Comparison of ENCODE assay signal across 20 cellular contexts in genomic region chr3:57890874-57891273, GRCh38.
A peak's percentile ranks its signal among the peaks of the same experiment; 100 is the strongest.
DNase-seq lines count a peak whose midpoint lies in the region; ATAC-seq and TF ChIP-seq lines count a peak whose summit lies in the region.
"Had no signal": no experiment of that assay in that cellular context is flagged by ENCODE, and none has a peak within 500 bp of the region (broad histone marks: within the 10 kb centered on the region; RNA-seq: fewer than 3 reads in every experiment).

No MANE protein-coding gene starts in this region.

- H3K9me3 ChIP-seq in esophagus squamous epithelium (no peaks in the 10 kb centered on the region), muscle layer of colon (ENCODE audit: low read length) (no peaks in the 10 kb centered on the region), thoracic aorta (no peaks in the 10 kb centered on the region), hepatocyte (ENCODE audit: low read depth) (no peaks in the 10 kb centered on the region)

- DNase-seq in LHCN-M2 (ENCODE audit: low read depth), result peak; percentile 9
- DNase-seq in esophagus squamous epithelium (lab: John Stamatoyannopoulos, UW), result no peak
- DNase-seq in thoracic aorta (ENCODE audit: low spot score), result no peak
- DNase-seq in hepatocyte (ENCODE audit: low spot score), result no peak
- no peak for DNase-seq in HPDE6-E6E7 (ENCODE audit: extremely low spot score)
- DNase-seq in activated T-cell treated with anti-CD3 and anti-CD28 coated beads for 4 hours, result no peak
- DNase-seq in DMS153 (lab: John Stamatoyannopoulos, UW), result no peak
- DNase-seq: activated CD4-positive, alpha-beta memory T cell treated with anti-CD3 and anti-CD28 coated beads, Interleukin-2, amount 10 ng/mL, durations not matched to agents 7 days and 5 days; activated T-cell treated with anti-CD3 and anti-CD28 coated beads, Interleukin-2, amount 50 U/mL, for 24 hours; AML-193; effector memory CD4-positive, alpha-beta T cell; Kasumi-1; NCI-H1417 treated with DMSO at 0.1 percent for 48 hours; NCI-H526 treated with DMSO at 0.1 percent for 48 hours; stimulated activated CD4-positive, alpha-beta T cell treated with anti-CD3 and anti-CD28 coated beads, Interleukin-2, amount 100 ng/mL, for 48 hours; T-helper 17 cell had no signal

- peak overlapping the region; percentile 92 for H3K9ac ChIP-seq in muscle layer of colon (ENCODE audit: low read length)

- peaks cover 0 to 43% (median 0%) of the 10 kb centered on the region in 3 donors for H3K36me3 ChIP-seq in esophagus squamous epithelium
- H3K36me3 ChIP-seq in muscle layer of colon (ENCODE audit: insufficient read depth, low read length), result peaks cover 7% of the 10 kb centered on the region
- no peaks in the 10 kb centered on the region for H3K36me3 ChIP-seq in thoracic aorta
- no peaks in the 10 kb centered on the region for H3K36me3 ChIP-seq in hepatocyte (replicated peaks; ENCODE audit: insufficient read depth, low read depth)

- H3K9me2 ChIP-seq in hepatocyte (replicated peaks; ENCODE audit: insufficient read depth), result no peaks in the 10 kb centered on the region

- H2AFZ ChIP-seq in hepatocyte, result no peak overlapping the region

- no peaks in the 10 kb centered on the region for H4K20me1 ChIP-seq in hepatocyte (ENCODE audit: insufficient read depth, poor library complexity, severe bottlenecking)

- H3K4me2 ChIP-seq in hepatocyte, result no peak overlapping the region

- ATAC-seq in thoracic aorta (ENCODE audit: insufficient number of reproducible peaks, low FRiP score, low read depth), result peak; percentile 32
- ATAC-seq: left lobe of liver, T-helper 17 cell, WTC11 had no signal

- H3K27ac ChIP-seq in esophagus squamous epithelium (peak overlapping the region; percentile 13 to 78 (median 60)), muscle layer of colon (ENCODE audit: low read depth, low read length) (peak overlapping the region; percentile 86), thoracic aorta (peak overlapping the region; percentile 93 to 95), hepatocyte (no peak overlapping the region)

- H3K4me1 ChIP-seq in esophagus squamous epithelium (no peaks in the 10 kb centered on the region), muscle layer of colon (ENCODE audit: insufficient read depth, low read length) (peaks cover 6% of the 10 kb centered on the region), thoracic aorta (ENCODE audit: control insufficient read depth in 1 of 2, low read depth in 2 of 2) (peaks cover 21 to 47% of the 10 kb centered on the region in 2 donors), hepatocyte (ENCODE audit: insufficient read depth) (peaks cover under 1% of the 10 kb centered on the region)

- H3K4me3 ChIP-seq in esophagus squamous epithelium (peak overlapping the region in 3 of 4 donors; percentile 24 to 47 (median 32)), muscle layer of colon (ENCODE audit: low read depth in 1 of 2, low read length in 2 of 2) (peak overlapping the region; percentile 42 to 58), thoracic aorta (peak overlapping the region; percentile 78), hepatocyte (no peak overlapping the region)
- H3K4me3 ChIP-seq: skin epidermis had no signal

- TF ChIP-seq POLR2A in esophagus squamous epithelium (IDR thresholded peaks at IDR 0.05), result no peak

- H3K27me3 ChIP-seq in esophagus squamous epithelium (no peaks in the 10 kb centered on the region), muscle layer of colon (ENCODE audit: control insufficient read depth in 1 of 2, insufficient read depth in 2 of 2, low read length in 2 of 2) (no peaks in the 10 kb centered on the region), thoracic aorta (replicated peaks; ENCODE audit: insufficient read depth) (no peaks in the 10 kb centered on the region), hepatocyte (no peaks in the 10 kb centered on the region)

- no peaks in the 10 kb centered on the region for H3K79me2 ChIP-seq in hepatocyte

- intact Hi-C loops in esophagus squamous epithelium (cut with DNase I), result no loop called here

- no peak for TF ChIP-seq CTCF in esophagus squamous epithelium (IDR thresholded peaks at IDR 0.05)
- no peak for TF ChIP-seq CTCF in thoracic aorta (IDR thresholded peaks at IDR 0.05)
- no peak for TF ChIP-seq CTCF in hepatocyte (IDR thresholded peaks at IDR 0.05; ENCODE audit: poor library complexity)

- WGBS in esophagus squamous epithelium, 2 donors, result 61 to 88% methylated on average over 2 of the region's 2 CpGs
- WGBS in hepatocyte (ENCODE audit: low lambda C conversion rate, missing lambda C conversion rate), result 71% methylated on average over 2 of the region's 2 CpGs
